In genomic region chr6:94622784-94623183, GRCh38 we compare ENCODE assay signal across 22 cellular contexts.
"Had no signal": no experiment of that assay in that cellular context is flagged by ENCODE, and none has a peak within 500 bp of the region (broad histone marks: within the 10 kb centered on the region; RNA-seq: fewer than 3 reads in every experiment).

No MANE protein-coding gene starts in this region.

- FAIRE-seq: colon, endothelial cell of umbilical vein, islet of Langerhans, keratinocyte had no signal

- H3K9me3 ChIP-seq: esophagus muscularis mucosa, gastroesophageal sphincter, heart left ventricle, left lung, lower lobe of right lung had no signal

- H3K27me3 ChIP-seq: dorsolateral prefrontal cortex, esophagus muscularis mucosa, foreskin keratinocyte, gastroesophageal sphincter, heart left ventricle, hepatocyte, left lung had no signal

- H3K4me1 ChIP-seq: esophagus muscularis mucosa, foreskin keratinocyte, gastroesophageal sphincter, heart left ventricle, left lung, lower lobe of right lung had no signal

- H3K36me3 ChIP-seq: esophagus muscularis mucosa, gastroesophageal sphincter, heart left ventricle, left lung, lower lobe of right lung had no signal

- H3K4me2 ChIP-seq: hepatocyte had no signal

- H3K4me1 Mint-ChIP-seq: naive thymus-derived CD4-positive, alpha-beta T cell had no signal

- H3K27me3 Mint-ChIP-seq: naive thymus-derived CD4-positive, alpha-beta T cell had no signal

- H3K36me3 Mint-ChIP-seq: naive thymus-derived CD4-positive, alpha-beta T cell had no signal

- ATAC-seq: foreskin keratinocyte; gastroesophageal sphincter; heart left ventricle; left cardiac atrium; left lung; left ventricle myocardium superior; lower lobe of right lung; naive thymus-derived CD4-positive, alpha-beta T cell had no signal

- H3K27ac Mint-ChIP-seq: naive thymus-derived CD4-positive, alpha-beta T cell had no signal

- H3K27ac ChIP-seq: coronary artery, esophagus muscularis mucosa, foreskin keratinocyte, gastroesophageal sphincter, heart left ventricle, hepatocyte, left lung, lower lobe of right lung had no signal

- H3K79me2 ChIP-seq: hepatocyte had no signal

- H3K4me3 Mint-ChIP-seq: naive thymus-derived CD4-positive, alpha-beta T cell had no signal

- H2AFZ ChIP-seq: hepatocyte had no signal

- H3K4me3 ChIP-seq: coronary artery, dorsolateral prefrontal cortex, esophagus muscularis mucosa, gastroesophageal sphincter, heart left ventricle, hepatocyte, left lung, lower lobe of right lung had no signal

- DNase-seq: dermis blood vessel endothelial cell; dorsolateral prefrontal cortex; effector CD4-positive, alpha-beta T cell; effector memory CD4-positive, alpha-beta T cell; foreskin keratinocyte; heart left ventricle; hypothalamus; left cardiac atrium; left lung; left ventricle myocardium superior; lower lobe of right lung; mesendoderm; midbrain; naive thymus-derived CD4-positive, alpha-beta T cell had no signal
